23 cellular contexts compared by ENCODE assay signal in genomic region chr11:123255909-123256308, GRCh38.
DNase-seq lines count a peak whose midpoint lies in the region; ATAC-seq lines count a peak whose summit lies in the region.
"Had no signal": no experiment of that assay in that cellular context is flagged by ENCODE, and none has a peak within 500 bp of the region (broad histone marks: within the 10 kb centered on the region; RNA-seq: fewer than 3 reads in every experiment).

No MANE protein-coding gene starts in this region.

- no peak overlapping the region for H3K27ac ChIP-seq in mesendoderm (ENCODE audit: low read depth, low read length)
- H3K27ac ChIP-seq: brain microvascular endothelial cell, heart left ventricle, thoracic aorta, uterus had no signal

- H3K4ac ChIP-seq in mesendoderm (ENCODE audit: low read depth, low read length): no peak overlapping the region

- H3K36me3 ChIP-seq in H7 (replicated peaks; ENCODE audit: control insufficient read depth, insufficient read depth, low read length): no peaks in the 10 kb centered on the region
- no peaks in the 10 kb centered on the region for H3K36me3 ChIP-seq in mesendoderm (ENCODE audit: control insufficient read depth, insufficient read depth, low read length)
- H3K36me3 ChIP-seq: brain microvascular endothelial cell, heart left ventricle, thoracic aorta, uterus had no signal

- no peak overlapping the region for H3K56ac ChIP-seq in mesendoderm (ENCODE audit: low read length)

- no peak overlapping the region for H2BK5ac ChIP-seq in mesendoderm (ENCODE audit: low read length)

- no peak overlapping the region for H3K23ac ChIP-seq in mesendoderm (ENCODE audit: low read length)

- no peak for ATAC-seq in GM19351 (IDR thresholded peaks at IDR 0.05; ENCODE audit: unreplicated experiment)
- ATAC-seq: effector memory CD8-positive, alpha-beta T cell; GM12878; heart left ventricle; left colon; stimulated activated naive CD8-positive, alpha-beta T cell treated with anti-CD3 and anti-CD28 coated beads, Interleukin-15, Interleukin-2, amounts not matched to agents 100 U/mL and 50 U/mL, for 24 hours had no signal

- H2AK5ac ChIP-seq in mesendoderm (ENCODE audit: low read length): no peak overlapping the region

- H3K79me2 ChIP-seq in mesendoderm (ENCODE audit: control insufficient read depth, insufficient read depth, low read length): no peaks in the 10 kb centered on the region

- H3K18ac ChIP-seq in mesendoderm (ENCODE audit: low read length): no peak overlapping the region

- no peak overlapping the region for H2BK120ac ChIP-seq in mesendoderm (ENCODE audit: low read depth, low read length)

- no peak overlapping the region for H3K4me2 ChIP-seq in mesendoderm (ENCODE audit: low read length)

- DNase-seq in G401 (ENCODE audit: low spot score) (peak; percentile 66), H7 (peak; percentile 66), cerebellar cortex (ENCODE audit: low spot score) (peak; percentile 59), mesendoderm (peak; percentile 63)
- DNase-seq in activated CD4-positive, alpha-beta T cell treated with anti-CD3 and anti-CD28 coated beads for 48 hours: no peak
- DNase-seq in NK-92 treated with Interleukin-12 subunit alpha and Interleukin-12 subunit beta, amount 100 ng/mL, for 24 hours (lab: John Stamatoyannopoulos, UW): no peak
- DNase-seq: activated B cell treated with CpG ODN at 0.5 μM for 24 hours; activated naive CD4-positive, alpha-beta T cell treated with Interleukin-2 at 50 U/mL for 16 hours; brain microvascular endothelial cell; Caco-2; effector memory CD8-positive, alpha-beta T cell; foreskin fibroblast; heart left ventricle; left colon; NCI-H2107; NCI-H510A; stimulated activated naive CD8-positive, alpha-beta T cell treated with anti-CD3 and anti-CD28 coated beads, Interleukin-15, Interleukin-2, amounts not matched to agents 100 U/mL and 50 U/mL, for 24 hours; SW 1271; T1000; uterus had no signal

- no peaks in the 10 kb centered on the region for H3K79me1 ChIP-seq in mesendoderm (ENCODE audit: low read length)

- no peak overlapping the region for H4K8ac ChIP-seq in mesendoderm (ENCODE audit: low read depth, low read length)

- no CpG with 5 or more reads among the region's 8 CpGs for WGBS in mesendoderm (ENCODE audit: extremely low coverage, insufficient coverage, low lambda C conversion rate)

- in situ Hi-C loops in G401 (cut with HindIII; ENCODE audit: low sequenced_read_pairs): no loop called here

- no peak overlapping the region for H2BK15ac ChIP-seq in mesendoderm (replicated peaks; ENCODE audit: low read depth)

- H4K5ac ChIP-seq in mesendoderm (ENCODE audit: low read length): no peak overlapping the region

- H3K9ac ChIP-seq in mesendoderm (ENCODE audit: low read length): no peak overlapping the region

- H3K4me3 ChIP-seq in H7 (ENCODE audit: insufficient read depth, low read depth, low read length) (no peak overlapping the region), mesendoderm (ENCODE audit: low read length) (no peak overlapping the region)
- H3K4me3 ChIP-seq: GM12878, heart left ventricle, thoracic aorta, uterus had no signal

- H3K27me3 ChIP-seq in H7 (ENCODE audit: control insufficient read depth, insufficient read depth, low read length): no peaks in the 10 kb centered on the region
- no peaks in the 10 kb centered on the region for H3K27me3 ChIP-seq in mesendoderm (ENCODE audit: insufficient read depth, low read length, poor library complexity)
- H3K27me3 ChIP-seq: brain microvascular endothelial cell, uterus had no signal

- no peaks in the 10 kb centered on the region for H3K4me1 ChIP-seq in mesendoderm (ENCODE audit: control insufficient read depth, low read depth, low read length)
- H3K4me1 ChIP-seq: uterus had no signal

Comparison
In these comparisons a context has a peak if more than half of its experiments do, and no peak if none do; other contexts are left out.
1. DNase-seq: peak in G401 (single experiment), H7 (single experiment), cerebellar cortex (single experiment) and mesendoderm (single experiment); none in activated CD4-positive, alpha-beta T cell treated with anti-CD3 and anti-CD28 coated beads for 48 hours (single experiment) and NK-92 treated with Interleukin-12 subunit alpha and Interleukin-12 subunit beta, amount 100 ng/mL, for 24 hours (single experiment).